1 cellular context compared by ENCODE assay signal in genomic region chr9:89382026-89382986, GRCh38.
TF ChIP-seq lines count a peak whose summit lies in the region.

No MANE protein-coding gene starts in this region.

TF ChIP-seq in GM23338, 12 proteins besides CTCF, POLR2A, EP300 and RAD21 (continued from another document):
- TF ChIP-seq REST (IDR thresholded peaks at IDR 0.05; ENCODE audit: unreplicated experiment) (no peak), ZNF462 (CRISPR knock-in tag; IDR thresholded peaks at IDR 0.05) (no peak), POLR2AphosphoS5 (IDR thresholded peaks at IDR 0.05; ENCODE audit: low read depth) (no peak), STAT1 (IDR thresholded peaks at IDR 0.05; ENCODE audit: unreplicated experiment) (no peak), NANOG (IDR thresholded peaks at IDR 0.05; ENCODE audit: borderline replicate concordance) (no peak)
